In the genomic region with DNA sequence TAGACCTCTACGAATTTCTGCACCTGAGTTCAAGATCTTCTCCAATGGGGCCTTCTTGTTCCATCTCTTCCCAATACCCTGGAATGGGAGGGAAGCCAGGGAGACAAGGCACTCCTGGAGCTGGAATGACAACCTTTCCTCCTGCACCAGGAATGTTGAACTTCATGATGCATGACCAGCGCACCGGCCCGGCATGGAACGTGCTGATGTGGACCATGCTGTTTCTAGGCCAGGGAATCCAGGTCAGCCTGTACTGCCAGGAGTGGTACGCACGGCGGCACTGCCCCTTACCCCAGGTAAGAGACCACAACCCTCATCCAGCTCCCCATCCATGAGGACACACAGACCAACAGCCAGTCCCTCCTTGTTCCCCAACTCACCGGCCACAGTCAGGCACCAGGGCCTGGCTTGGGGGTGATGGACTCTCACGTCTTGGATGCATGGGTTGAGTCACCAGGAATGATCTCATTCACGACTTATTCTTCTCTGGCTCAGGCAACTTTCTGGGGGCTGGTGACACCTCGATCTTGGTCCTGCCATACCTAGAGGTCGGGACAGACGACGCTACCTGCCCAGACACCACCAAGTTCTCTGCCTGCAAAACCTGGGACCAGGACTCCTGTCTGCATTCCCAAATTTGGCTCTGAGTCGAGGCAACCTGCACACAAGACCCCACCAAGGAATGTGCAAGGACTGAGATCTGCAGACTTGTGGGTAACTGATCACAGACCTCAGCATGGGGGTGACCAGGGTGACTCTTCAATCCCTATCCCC, we compare ENCODE assay signal across 15 cellular contexts. TPM values are rescaled to one million over a fixed set of nuclear protein-coding genes. Genes with fewer than 3 reads are reported as not detected.
A peak's percentile ranks its signal among the peaks of the same experiment; 100 is the strongest.
DNase-seq lines count a peak whose midpoint lies in the region; ATAC-seq, FAIRE-seq and TF ChIP-seq lines count a peak whose summit lies in the region.
"Had no signal": no experiment of that assay in that cellular context is flagged by ENCODE, and none has a peak within 500 bp of the region (broad histone marks: within the 10 kb centered on the region; RNA-seq: fewer than 3 reads in every experiment).

No MANE protein-coding gene starts in this region.

- H3K4me1 ChIP-seq in HEK293 (ENCODE audit: control insufficient read depth, insufficient read depth, low read length) (no peaks in the 10 kb centered on the region), adipocyte (ENCODE audit: control insufficient read depth, insufficient read depth, low read length) (no peaks in the 10 kb centered on the region), pancreas (no peaks in the 10 kb centered on the region)
- H3K4me1 ChIP-seq: body of pancreas, suprapubic skin had no signal

- ATAC-seq in HG03196 (IDR thresholded peaks at IDR 0.05; ENCODE audit: unreplicated experiment) (no peak), pancreas (no peak)
- ATAC-seq: body of pancreas had no signal

- no peak overlapping the region for H3K4me3 Mint-ChIP-seq in activated CD4-positive, alpha-beta T cell treated with anti-CD3 and anti-CD28 coated beads, Interleukin-2, amount 10 ng/mL, durations not matched to agents 7 days and 5 days
- no peak overlapping the region for H3K4me3 Mint-ChIP-seq in activated T-helper 2 cell treated with anti-CD3 and anti-CD28 coated beads, Interferon-gamma antibody, Interleukin-2, Interleukin-4, amounts not matched to agents 10 μg/mL and 5 μg/mL and 100 μg/mL, durations not matched to agents 14 hours and 24 hours and 36 hours (ENCODE audit: low read depth)

- H3K27ac ChIP-seq in HEK293 (ENCODE audit: extremely low read depth, low read depth, low read length) (no peak overlapping the region), pancreas (no peak overlapping the region)
- H3K27ac ChIP-seq: body of pancreas, suprapubic skin had no signal

- DNase-seq in AG08396 (ENCODE audit: low spot score), result peak; percentile 81
- peak; percentile 11 for DNase-seq in adipocyte (ENCODE audit: low read depth)
- DNase-seq in iris pigment epithelial cell (ENCODE audit: low read depth), result peak; percentile 54
- no peak for DNase-seq in activated CD4-positive, alpha-beta T cell treated with anti-CD3 and anti-CD28 coated beads, Interleukin-2, amount 10 ng/mL, durations not matched to agents 7 days and 5 days
- no peak for DNase-seq in activated T-helper 2 cell treated with anti-CD3 and anti-CD28 coated beads, Interferon-gamma antibody, Interleukin-2, Interleukin-4, amounts not matched to agents 10 μg/mL and 5 μg/mL and 100 μg/mL, durations not matched to agents 14 hours and 24 hours and 36 hours (ENCODE audit: low spot score)
- DNase-seq in pancreas, result no peak
- DNase-seq: activated CD4-positive, alpha-beta T cell treated with anti-CD3 and anti-CD28 coated beads, Interleukin-2, amount 50 U/mL, for 48 hours; activated effector memory CD4-positive, alpha-beta T cell treated with Interleukin-2 at 50 U/mL for 16 hours; body of pancreas; NCI-H1930; NCI-H774 had no signal

- H3K4me1 Mint-ChIP-seq in activated CD4-positive, alpha-beta T cell treated with anti-CD3 and anti-CD28 coated beads, Interleukin-2, amount 10 ng/mL, durations not matched to agents 7 days and 5 days, result peaks cover 3% of the 10 kb centered on the region
- H3K4me1 Mint-ChIP-seq in activated T-helper 2 cell treated with anti-CD3 and anti-CD28 coated beads, Interferon-gamma antibody, Interleukin-2, Interleukin-4, amounts not matched to agents 10 μg/mL and 5 μg/mL and 100 μg/mL, durations not matched to agents 14 hours and 24 hours and 36 hours (ENCODE audit: low read depth), result no peaks in the 10 kb centered on the region

- H3K36me3 ChIP-seq in HEK293 (ENCODE audit: control insufficient read depth in 2 of 2, insufficient read depth in 1 of 2, low read length in 2 of 2), result no peaks in the 10 kb centered on the region
- no peaks in the 10 kb centered on the region for H3K36me3 ChIP-seq in adipocyte (ENCODE audit: control insufficient read depth, insufficient read depth, low read length, severe bottlenecking)
- H3K36me3 ChIP-seq in pancreas, result no peaks in the 10 kb centered on the region
- H3K36me3 ChIP-seq: suprapubic skin had no signal

- no peaks in the 10 kb centered on the region for H3K9me3 Mint-ChIP-seq in activated CD4-positive, alpha-beta T cell treated with anti-CD3 and anti-CD28 coated beads, Interleukin-2, amount 10 ng/mL, durations not matched to agents 7 days and 5 days
- no peaks in the 10 kb centered on the region for H3K9me3 Mint-ChIP-seq in activated T-helper 2 cell treated with anti-CD3 and anti-CD28 coated beads, Interferon-gamma antibody, Interleukin-2, Interleukin-4, amounts not matched to agents 10 μg/mL and 5 μg/mL and 100 μg/mL, durations not matched to agents 14 hours and 24 hours and 36 hours

- intact Hi-C loops in activated T-helper 2 cell treated with anti-CD3 and anti-CD28 coated beads, Interferon-gamma antibody, Interleukin-2, Interleukin-4, amounts not matched to agents 10 μg/mL and 5 μg/mL and 100 μg/mL, durations not matched to agents 14 hours and 24 hours and 36 hours (cut with micrococcal nuclease), result no loop called here
- intact Hi-C loops in pancreas (cut with DNase I), result no loop called here

- H3K27me3 Mint-ChIP-seq in activated CD4-positive, alpha-beta T cell treated with anti-CD3 and anti-CD28 coated beads, Interleukin-2, amount 10 ng/mL, durations not matched to agents 7 days and 5 days, result peaks cover 4% of the 10 kb centered on the region
- H3K27me3 Mint-ChIP-seq in activated T-helper 2 cell treated with anti-CD3 and anti-CD28 coated beads, Interferon-gamma antibody, Interleukin-2, Interleukin-4, amounts not matched to agents 10 μg/mL and 5 μg/mL and 100 μg/mL, durations not matched to agents 14 hours and 24 hours and 36 hours (ENCODE audit: low read depth), result peaks cover 9% of the 10 kb centered on the region

- H3K9ac ChIP-seq in adipocyte (ENCODE audit: low read length), result no peak overlapping the region

- H3K9me3 ChIP-seq in HEK293 (ENCODE audit: control insufficient read depth, insufficient read depth, low read depth, low read length), result no peaks in the 10 kb centered on the region
- H3K9me3 ChIP-seq in adipocyte (ENCODE audit: control insufficient read depth, low read length), result no peaks in the 10 kb centered on the region
- H3K9me3 ChIP-seq in pancreas, result no peaks in the 10 kb centered on the region
- H3K9me3 ChIP-seq: body of pancreas, suprapubic skin had no signal

- CTCF ChIA-PET in HEK293 (lab: Yijun Ruan, JAX), result no interaction called here
- CTCF ChIA-PET in activated CD4-positive, alpha-beta T cell treated with anti-CD3 and anti-CD28 coated beads, Interleukin-2, amount 10 ng/mL, durations not matched to agents 7 days and 5 days (lab: Charles Lee), result interaction anchor here (1.0 to 1.2 kb wide), 2 partner anchors 25 to 39 kb away, joined by 3 read pairs; no protein-coding TSS in a partner anchor

- H3K27me3 ChIP-seq in adipocyte (replicated peaks; ENCODE audit: control insufficient read depth, insufficient read depth, low read length), result no peaks in the 10 kb centered on the region
- H3K27me3 ChIP-seq in pancreas, result no peaks in the 10 kb centered on the region
- H3K27me3 ChIP-seq: body of pancreas, suprapubic skin had no signal

- H3K27ac Mint-ChIP-seq in activated CD4-positive, alpha-beta T cell treated with anti-CD3 and anti-CD28 coated beads, Interleukin-2, amount 10 ng/mL, durations not matched to agents 7 days and 5 days, result no peak overlapping the region
- no peak overlapping the region for H3K27ac Mint-ChIP-seq in activated T-helper 2 cell treated with anti-CD3 and anti-CD28 coated beads, Interferon-gamma antibody, Interleukin-2, Interleukin-4, amounts not matched to agents 10 μg/mL and 5 μg/mL and 100 μg/mL, durations not matched to agents 14 hours and 24 hours and 36 hours

- H3K4me3 ChIP-seq in HEK293 (ENCODE audit: low read depth, low read length), result no peak overlapping the region
- H3K4me3 ChIP-seq in adipocyte (ENCODE audit: low read length), result no peak overlapping the region
- no peak overlapping the region for H3K4me3 ChIP-seq in pancreas
- H3K4me3 ChIP-seq: body of pancreas, suprapubic skin had no signal

- no peak for TF ChIP-seq CTCF in HEK293 (tag by site-specific recombination; IDR thresholded peaks at IDR 0.05)
- no peak for TF ChIP-seq CTCF in pancreas (IDR thresholded peaks at IDR 0.05)

- no peak for FAIRE-seq in pancreas (lab: Jason Lieb, UNC)
- FAIRE-seq: keratinocyte had no signal

- POLR2A ChIA-PET in HEK293 (lab: Yijun Ruan, JAX), result interaction anchor here (0.6 kb wide), 1 partner anchor 930 kb away, joined by 3 read pairs; a partner anchor contains a TSS
- POLR2A ChIA-PET in activated CD4-positive, alpha-beta T cell treated with anti-CD3 and anti-CD28 coated beads, Interleukin-2, amount 10 ng/mL, durations not matched to agents 7 days and 5 days (lab: Charles Lee), result interaction anchor here (0.6 kb wide), 1 partner anchor 1042 kb away, joined by 3 read pairs; no protein-coding TSS in a partner anchor

- no peaks in the 10 kb centered on the region for H3K36me3 Mint-ChIP-seq in activated CD4-positive, alpha-beta T cell treated with anti-CD3 and anti-CD28 coated beads, Interleukin-2, amount 10 ng/mL, durations not matched to agents 7 days and 5 days (ENCODE audit: low read depth)
- no peaks in the 10 kb centered on the region for H3K36me3 Mint-ChIP-seq in activated T-helper 2 cell treated with anti-CD3 and anti-CD28 coated beads, Interferon-gamma antibody, Interleukin-2, Interleukin-4, amounts not matched to agents 10 μg/mL and 5 μg/mL and 100 μg/mL, durations not matched to agents 14 hours and 24 hours and 36 hours (ENCODE audit: low read depth)

- 85 to 88% methylated on average over 16 of the region's 16 CpGs for WGBS in pancreas, 2 donors

RNA-seq across cellular contexts. Expression of a gene that starts 20.5 kb away (rescaled TPM):
- 1 to 10 TPM; 1.0 to 1.7 TPM for total RNA-seq in activated CD4-positive, alpha-beta T cell treated with anti-CD3 and anti-CD28 coated beads, Interleukin-2, amount 10 ng/mL, durations not matched to agents 7 days and 5 days
- not detected in 2 replicates for total RNA-seq in activated T-helper 2 cell treated with anti-CD3 and anti-CD28 coated beads, Interferon-gamma antibody, Interleukin-2, Interleukin-4, amounts not matched to agents 10 μg/mL and 5 μg/mL and 100 μg/mL, durations not matched to agents 14 hours and 24 hours and 36 hours
- under 1 TPM in 2 of 6 donors, not detected in 4; 0.09 to 0.18 TPM for total RNA-seq in pancreas
- under 1 TPM; 0.15 to 0.54 TPM for polyA plus RNA-seq in pancreas
- total RNA-seq: body of pancreas, suprapubic skin had no signal
- polyA plus RNA-seq: keratinocyte had no signal

RNA-seq across cellular contexts. Expression of a gene that starts 26.3 kb away (rescaled TPM):
- under 1 TPM in 1 of 2 experiments, not detected in 1; 0.37 TPM for total RNA-seq in activated CD4-positive, alpha-beta T cell treated with anti-CD3 and anti-CD28 coated beads, Interleukin-2, amount 10 ng/mL, durations not matched to agents 7 days and 5 days
- 0.46 TPM in 1 of 2 replicates, not detected in the other for total RNA-seq in activated T-helper 2 cell treated with anti-CD3 and anti-CD28 coated beads, Interferon-gamma antibody, Interleukin-2, Interleukin-4, amounts not matched to agents 10 μg/mL and 5 μg/mL and 100 μg/mL, durations not matched to agents 14 hours and 24 hours and 36 hours
- total RNA-seq in pancreas, result 10 to 100 TPM in 3 of 6 donors, 1 to 10 TPM in 3; 2.2 to 21.8 (median 9.2) TPM
- 10 to 100 TPM; 24.5 to 32.8 TPM for polyA plus RNA-seq in pancreas

RNA-seq across cellular contexts. Expression of a gene that starts 44.6 kb away (rescaled TPM):
- total RNA-seq in activated CD4-positive, alpha-beta T cell treated with anti-CD3 and anti-CD28 coated beads, Interleukin-2, amount 10 ng/mL, durations not matched to agents 7 days and 5 days, result 10 to 100 TPM; 19.0 to 20.2 TPM
- total RNA-seq in activated T-helper 2 cell treated with anti-CD3 and anti-CD28 coated beads, Interferon-gamma antibody, Interleukin-2, Interleukin-4, amounts not matched to agents 10 μg/mL and 5 μg/mL and 100 μg/mL, durations not matched to agents 14 hours and 24 hours and 36 hours, result 35.1 and 36.2 TPM in 2 replicates
- 10 to 100 TPM; 37.1 to 47.2 (median 40.1) TPM for total RNA-seq in pancreas
- polyA plus RNA-seq in pancreas, result 10 to 100 TPM; 25.7 to 36.1 TPM

RNA-seq across cellular contexts. Expression of a gene that starts 56.8 kb away (rescaled TPM):
- total RNA-seq in activated CD4-positive, alpha-beta T cell treated with anti-CD3 and anti-CD28 coated beads, Interleukin-2, amount 10 ng/mL, durations not matched to agents 7 days and 5 days, result 10 to 100 TPM; 38.9 to 44.1 TPM
- 44.9 and 45.5 TPM in 2 replicates for total RNA-seq in activated T-helper 2 cell treated with anti-CD3 and anti-CD28 coated beads, Interferon-gamma antibody, Interleukin-2, Interleukin-4, amounts not matched to agents 10 μg/mL and 5 μg/mL and 100 μg/mL, durations not matched to agents 14 hours and 24 hours and 36 hours
- total RNA-seq in pancreas, result 10 to 100 TPM; 13.3 to 33.1 (median 19.8) TPM
- polyA plus RNA-seq in pancreas, result 1 to 10 TPM; 5.2 to 7.6 TPM

RNA-seq across cellular contexts. Expression of a gene that starts 57.0 kb away (rescaled TPM):
- total RNA-seq in activated CD4-positive, alpha-beta T cell treated with anti-CD3 and anti-CD28 coated beads, Interleukin-2, amount 10 ng/mL, durations not matched to agents 7 days and 5 days, result 10 to 100 TPM; 33.3 to 34.7 TPM
- total RNA-seq in activated T-helper 2 cell treated with anti-CD3 and anti-CD28 coated beads, Interferon-gamma antibody, Interleukin-2, Interleukin-4, amounts not matched to agents 10 μg/mL and 5 μg/mL and 100 μg/mL, durations not matched to agents 14 hours and 24 hours and 36 hours, result 20.2 TPM in 2 replicates
- total RNA-seq in pancreas, result 10 to 100 TPM; 10.1 to 28.4 (median 16.1) TPM
- 10 to 100 TPM; 78.5 to 83.2 TPM for polyA plus RNA-seq in pancreas

Comparison
In these comparisons a context has a peak if more than half of its experiments do, and no peak if none do; other contexts are left out.
1. DNase-seq: peak in AG08396 (single experiment), adipocyte (single experiment) and iris pigment epithelial cell (single experiment); none in activated CD4-positive, alpha-beta T cell treated with anti-CD3 and anti-CD28 coated beads, Interleukin-2, amount 10 ng/mL, durations not matched to agents 7 days and 5 days (single experiment), activated T-helper 2 cell treated with anti-CD3 and anti-CD28 coated beads, Interferon-gamma antibody, Interleukin-2, Interleukin-4, amounts not matched to agents 10 μg/mL and 5 μg/mL and 100 μg/mL, durations not matched to agents 14 hours and 24 hours and 36 hours (single experiment) and pancreas (0 of 6).